In the genomic region with DNA sequence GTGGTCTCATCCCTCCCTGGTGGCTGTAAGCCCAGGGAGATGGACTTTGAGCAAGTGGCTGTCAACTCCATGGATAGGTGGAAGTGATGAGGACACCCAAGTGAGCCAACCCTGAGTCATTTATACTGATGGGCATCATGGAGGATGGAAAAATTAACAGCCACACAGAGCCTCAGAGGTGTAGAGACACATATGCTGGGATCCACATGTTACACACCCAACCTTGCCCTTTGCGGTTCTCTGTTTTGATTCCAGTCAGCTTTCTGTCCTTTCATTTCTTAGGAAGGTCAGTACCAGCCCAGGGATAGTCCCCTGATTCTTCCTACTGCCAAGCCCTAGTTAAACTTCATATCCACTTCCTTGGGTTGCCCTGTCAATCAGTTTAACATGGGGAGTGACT, we compare ENCODE assay signal across 32 cellular contexts.
"Had no signal": no experiment of that assay in that cellular context is flagged by ENCODE, and none has a peak within 500 bp of the region (broad histone marks: within the 10 kb centered on the region; RNA-seq: fewer than 3 reads in every experiment).

No MANE protein-coding gene starts in this region.

- ATAC-seq: activated CD4-positive, alpha-beta T cell treated with anti-CD3 and anti-CD28 coated beads for 36 hours; activated T-cell treated with anti-CD3 and anti-CD28 coated beads, Interleukin-2, amount 50 U/mL, for 4 hours; activated T-helper 17 cell treated with anti-CD3 and anti-CD28 coated beads, Interleukin-2, amount 50 U/mL, for 72 hours; foreskin keratinocyte; gastrocnemius medialis; heart left ventricle; T-helper 17 cell had no signal

- H3K9me3 Mint-ChIP-seq: activated CD4-positive, alpha-beta memory T cell treated with anti-CD3 and anti-CD28 coated beads, Interleukin-2, amount 10 ng/mL, durations not matched to agents 7 days and 5 days; activated T-cell treated with anti-CD3 and anti-CD28 coated beads, Interleukin-2, amount 50 U/mL, for 4 hours; activated T-helper 17 cell treated with anti-CD3 and anti-CD28 coated beads, Interleukin-2, amount 50 U/mL, for 72 hours; central memory CD8-positive, alpha-beta T cell; dendritic cell treated with granulocyte-macrophage colony-stimulating factor and Interleukin-4, amounts not matched to agents 40 ng/mL and 50 ng/mL, for 4 days had no signal

- H3K27me3 ChIP-seq: ascending aorta, breast epithelium, dorsolateral prefrontal cortex, esophagus muscularis mucosa, foreskin keratinocyte, gastrocnemius medialis, heart left ventricle had no signal

- H3K4me1 Mint-ChIP-seq: brain had no signal

- H3K4me3 Mint-ChIP-seq: activated CD4-positive, alpha-beta memory T cell treated with anti-CD3 and anti-CD28 coated beads, Interleukin-2, amount 10 ng/mL, durations not matched to agents 7 days and 5 days; activated CD4-positive, alpha-beta T cell treated with anti-CD3 and anti-CD28 coated beads for 36 hours; activated CD4-positive, alpha-beta T cell treated with anti-CD3 and anti-CD28 coated beads, Interleukin-2, amount 10 ng/mL, durations not matched to agents 24 days and 14 days; activated naive CD8-positive, alpha-beta T cell; activated T-cell treated with anti-CD3 and anti-CD28 coated beads, Interleukin-2, amount 50 U/mL, for 4 hours; activated T-helper 17 cell treated with anti-CD3 and anti-CD28 coated beads, Interleukin-2, amount 50 U/mL, for 72 hours; brain; central memory CD8-positive, alpha-beta T cell; dendritic cell treated with granulocyte-macrophage colony-stimulating factor and Interleukin-4, amounts not matched to agents 40 ng/mL and 50 ng/mL, for 4 days; T-helper 17 cell; T-helper 2 cell treated with Interferon-gamma antibody and Interleukin-4, amounts not matched to agents 5 μg/mL and 100 μg/mL, for 36 hours had no signal

- H3K4me1 ChIP-seq: ascending aorta, breast epithelium, esophagus muscularis mucosa, foreskin keratinocyte, gastrocnemius medialis, heart left ventricle had no signal

- H3K4me3 ChIP-seq: ascending aorta, breast epithelium, coronary artery, dorsolateral prefrontal cortex, esophagus muscularis mucosa, gastrocnemius medialis, heart left ventricle had no signal

- H3K36me3 ChIP-seq: ascending aorta, breast epithelium, esophagus muscularis mucosa, gastrocnemius medialis, heart left ventricle had no signal

- H3K36me3 Mint-ChIP-seq: brain had no signal

- H3K27ac Mint-ChIP-seq: activated CD4-positive, alpha-beta memory T cell treated with anti-CD3 and anti-CD28 coated beads, Interleukin-2, amount 10 ng/mL, durations not matched to agents 7 days and 5 days; activated CD4-positive, alpha-beta T cell treated with anti-CD3 and anti-CD28 coated beads for 36 hours; activated CD4-positive, alpha-beta T cell treated with anti-CD3 and anti-CD28 coated beads, Interleukin-2, amount 10 ng/mL, durations not matched to agents 24 days and 14 days; activated naive CD8-positive, alpha-beta T cell; activated T-helper 17 cell treated with anti-CD3 and anti-CD28 coated beads, Interleukin-2, amount 50 U/mL, for 72 hours; brain; dendritic cell treated with granulocyte-macrophage colony-stimulating factor and Interleukin-4, amounts not matched to agents 40 ng/mL and 50 ng/mL, for 4 days; T-helper 17 cell; T-helper 2 cell treated with Interferon-gamma antibody and Interleukin-4, amounts not matched to agents 5 μg/mL and 100 μg/mL, for 36 hours had no signal

- H3K27ac ChIP-seq: ascending aorta, breast epithelium, coronary artery, esophagus muscularis mucosa, foreskin keratinocyte, gastrocnemius medialis, heart left ventricle had no signal

- DNase-seq: activated CD4-positive, alpha-beta memory T cell treated with anti-CD3 and anti-CD28 coated beads, Interleukin-2, amount 10 ng/mL, durations not matched to agents 7 days and 5 days; activated CD4-positive, alpha-beta T cell treated with anti-CD3 and anti-CD28 coated beads for 36 hours; activated CD4-positive, alpha-beta T cell treated with anti-CD3 and anti-CD28 coated beads, Interleukin-2, amount 10 ng/mL, durations not matched to agents 24 days and 14 days; activated CD4-positive, alpha-beta T cell treated with anti-CD3 and anti-CD28 coated beads, Interleukin-2, amount 50 U/mL, for 4 hours; activated CD4-positive, CD25-positive, alpha-beta regulatory T cell; activated CD4-positive, CD25-positive, alpha-beta regulatory T cell treated with anti-CD3 and anti-CD28 coated beads, Interleukin-2, amount 50 U/mL, for 72 hours; activated CD8-positive, alpha-beta memory T cell treated with anti-CD3 and anti-CD28 coated beads, Interleukin-2, amount 50 U/mL, for 48 hours; activated effector memory CD4-positive, alpha-beta T cell treated with Interleukin-2 at 50 U/mL for 16 hours; activated gamma-delta T cell treated with Interleukin-2 at 50 U/mL for 16 hours; activated naive CD4-positive, alpha-beta T cell treated with anti-CD3 and anti-CD28 coated beads, Interleukin-2, amount 50 U/mL, for 16 hours; activated naive CD4-positive, alpha-beta T cell treated with Interleukin-2 at 50 U/mL for 16 hours; activated T-cell treated with anti-CD3 and anti-CD28 coated beads for 4 hours; activated T-cell treated with anti-CD3 and anti-CD28 coated beads, Interleukin-2, amount 50 U/mL, for 4 hours; dorsolateral prefrontal cortex; effector memory CD4-positive, alpha-beta T cell; erythroblast; foreskin keratinocyte; gastrocnemius medialis; glutamatergic neuron; heart left ventricle; T-helper 17 cell; T1000 had no signal

- H3K27me3 Mint-ChIP-seq: activated CD4-positive, alpha-beta T cell treated with anti-CD3 and anti-CD28 coated beads for 36 hours; activated CD4-positive, alpha-beta T cell treated with anti-CD3 and anti-CD28 coated beads, Interleukin-2, amount 10 ng/mL, durations not matched to agents 24 days and 14 days; activated naive CD8-positive, alpha-beta T cell; brain; dendritic cell treated with granulocyte-macrophage colony-stimulating factor and Interleukin-4, amounts not matched to agents 40 ng/mL and 50 ng/mL, for 4 days had no signal

- H3K9me3 ChIP-seq: ascending aorta, breast epithelium, esophagus muscularis mucosa, gastrocnemius medialis, heart left ventricle had no signal
